Comparison of ENCODE assay signal across 15 cellular contexts in the genomic region with DNA sequence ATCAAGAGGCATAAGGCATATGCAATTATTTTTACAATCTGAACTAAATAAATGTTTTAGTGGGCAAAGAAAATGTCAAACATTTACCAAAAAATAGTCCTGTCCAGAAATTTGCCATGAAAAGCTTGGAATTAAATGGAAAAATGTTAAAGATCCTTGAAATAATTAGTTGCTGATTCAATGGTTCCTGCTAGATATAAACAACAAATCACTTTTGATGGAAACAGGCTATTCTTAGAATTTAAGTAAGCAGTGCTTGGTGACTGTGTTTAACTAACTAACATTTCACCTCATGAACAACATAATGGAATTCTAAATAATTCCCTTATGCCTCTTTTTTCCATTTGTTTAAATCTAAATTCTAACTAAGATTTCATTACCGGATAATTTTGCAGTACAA. TPM values are rescaled to one million over a fixed set of nuclear protein-coding genes. Genes with fewer than 3 reads are reported as not detected.
DNase-seq lines count a peak whose midpoint lies in the region; ATAC-seq and TF ChIP-seq lines count a peak whose summit lies in the region.
"Had no signal": no experiment of that assay in that cellular context is flagged by ENCODE, and none has a peak within 500 bp of the region (broad histone marks: within the 10 kb centered on the region; RNA-seq: fewer than 3 reads in every experiment).

No MANE protein-coding gene starts in this region.

- no peak overlapping the region for H2AFZ ChIP-seq in PC-3 (ENCODE audit: low read length)
- H2AFZ ChIP-seq in neuron (ENCODE audit: low read depth, low read length), result no peak overlapping the region

- TF ChIP-seq POLR2A in esophagus squamous epithelium (IDR thresholded peaks at IDR 0.05), result no peak

- BruUV-seq in PC-3 (replicated peaks; lab: Mats Ljungman, UMichigan), result no TSS peak

- no peaks in the 10 kb centered on the region for H3K27me3 ChIP-seq in PC-3 (ENCODE audit: low read length)
- H3K27me3 ChIP-seq in esophagus squamous epithelium, result peaks cover 0 to 11% (median 0%) of the 10 kb centered on the region in 4 donors
- no peaks in the 10 kb centered on the region for H3K27me3 ChIP-seq in neuron (ENCODE audit: insufficient read depth, low read length)

- H3K9me3 ChIP-seq in PC-3 (ENCODE audit: low read length) (no peaks in the 10 kb centered on the region), esophagus squamous epithelium (no peaks in the 10 kb centered on the region), neuron (ENCODE audit: low read length) (no peaks in the 10 kb centered on the region)
- H3K9me3 ChIP-seq: lower lobe of right lung had no signal

- H3K79me2 ChIP-seq in PC-3 (ENCODE audit: low read length), result peaks cover 90% of the 10 kb centered on the region

- H3F3A ChIP-seq in PC-3 (ENCODE audit: low read length, unreplicated experiment), result peaks cover 23% of the 10 kb centered on the region

- ATAC-seq in PC-3, result no peak
- ATAC-seq: activated T-cell treated with anti-CD3 and anti-CD28 coated beads, Interleukin-2, amount 50 U/mL, for 4 hours; lower lobe of right lung had no signal

- intact Hi-C loops in PC-3 (cut with micrococcal nuclease), result loop anchor here (10.0 kb wide), 4 partner anchors 461 to 749 kb away; no protein-coding TSS in a partner anchor
- intact Hi-C loops in esophagus squamous epithelium (cut with DNase I), result loop anchor here (10.0 kb wide), 1 partner anchor 889 kb away; no protein-coding TSS in a partner anchor

- H3K4me3 ChIP-seq in AG09309 (ENCODE audit: control insufficient read depth, low read depth, low read length) (peak overlapping the region; percentile 94), PC-3 (ENCODE audit: low read length) (peak overlapping the region; percentile 90), esophagus squamous epithelium (peak overlapping the region; percentile 66 to 80 (median 78)), neuron (ENCODE audit: low read length) (peak overlapping the region; percentile 96)

- WGBS in esophagus squamous epithelium, 2 donors, result 43 to 52% methylated on average over 1 of the region's 1 CpG

- H3K9me2 ChIP-seq in PC-3 (replicated peaks; ENCODE audit: low read length), result no peaks in the 10 kb centered on the region

- peaks cover 60% of the 10 kb centered on the region for H3K4me1 ChIP-seq in PC-3 (ENCODE audit: insufficient read depth, low read length)
- peaks cover 6 to 65% (median 39%) of the 10 kb centered on the region in 3 donors for H3K4me1 ChIP-seq in esophagus squamous epithelium
- H3K4me1 ChIP-seq in neuron (ENCODE audit: insufficient read depth, low read length), result peaks cover 46% of the 10 kb centered on the region

- H3K4me2 ChIP-seq in PC-3 (ENCODE audit: low read length), result peak overlapping the region; percentile 98

- H4K20me1 ChIP-seq in PC-3 (ENCODE audit: low read length), result peaks cover 53% of the 10 kb centered on the region

- H3K36me3 ChIP-seq in PC-3 (ENCODE audit: low read depth, low read length) (peaks cover 60% of the 10 kb centered on the region), esophagus squamous epithelium (no peaks in the 10 kb centered on the region), neuron (ENCODE audit: insufficient read depth, low read length) (peaks cover 39% of the 10 kb centered on the region)
- H3K36me3 ChIP-seq: lower lobe of right lung had no signal

- DNase-seq in AG09309 (ENCODE audit: low read depth) (no peak), PC-3 (no peak), esophagus squamous epithelium (lab: John Stamatoyannopoulos, UW) (no peak), putamen (ENCODE audit: low spot score) (no peak), NCI-H1092 (lab: John Stamatoyannopoulos, UW) (no peak)
- DNase-seq in stimulated activated CD8-positive, alpha-beta memory T cell treated with anti-CD3 and anti-CD28 coated beads, Interleukin-4, amount 100 ng/mL, for 48 hours, result no peak
- no peak for DNase-seq in stimulated activated CD4-positive, alpha-beta T cell treated with anti-CD3 and anti-CD28 coated beads, Interleukin-2, amount 100 ng/mL, for 24 hours
- DNase-seq: activated CD4-positive, alpha-beta T cell treated with anti-CD3 and anti-CD28 coated beads for 4 hours; activated T-cell treated with anti-CD3 and anti-CD28 coated beads, Interleukin-2, amount 50 U/mL, for 4 hours; anterior cingulate cortex; lower lobe of right lung; NCI-H2171; occipital lobe had no signal

- TF ChIP-seq CTCF in AG09309 (IDR thresholded peaks at IDR 0.05; ENCODE audit: control insufficient read depth, insufficient read depth, low read depth, low read length, missing control alignments) (no peak), PC-3 (conservative IDR thresholded peaks at IDR 0.05; ENCODE audit: low read depth, low read length) (no peak), esophagus squamous epithelium (IDR thresholded peaks at IDR 0.05) (no peak)

- H3K9ac ChIP-seq in PC-3 (ENCODE audit: low read length), result peak overlapping the region; percentile 99

- CTCF ChIA-PET in PC-3 (lab: Charles Lee), result no interaction called here

- POLR2A ChIA-PET in PC-3 (lab: Charles Lee; ENCODE audit: unreplicated experiment), result no interaction called here

- H3K27ac ChIP-seq in PC-3 (ENCODE audit: low read length), result peak overlapping the region; percentile 98
- H3K27ac ChIP-seq in esophagus squamous epithelium, result peak overlapping the region; percentile 50 to 99 (median 96)

RNA-seq across cellular contexts. Expression of a gene that starts 3.9 kb away (rescaled TPM):
- total RNA-seq in PC-3 (2014; rRNA removed), result 145 and 201 TPM in 2 replicates
- 100 to 1,000 TPM in 1 of 4 donors, 10 to 100 TPM in 3; 67.3 to 163 (median 97.1) TPM for total RNA-seq in esophagus squamous epithelium
- total RNA-seq: B cell had no signal
